9 cellular contexts compared by ENCODE assay signal in the genomic region with DNA sequence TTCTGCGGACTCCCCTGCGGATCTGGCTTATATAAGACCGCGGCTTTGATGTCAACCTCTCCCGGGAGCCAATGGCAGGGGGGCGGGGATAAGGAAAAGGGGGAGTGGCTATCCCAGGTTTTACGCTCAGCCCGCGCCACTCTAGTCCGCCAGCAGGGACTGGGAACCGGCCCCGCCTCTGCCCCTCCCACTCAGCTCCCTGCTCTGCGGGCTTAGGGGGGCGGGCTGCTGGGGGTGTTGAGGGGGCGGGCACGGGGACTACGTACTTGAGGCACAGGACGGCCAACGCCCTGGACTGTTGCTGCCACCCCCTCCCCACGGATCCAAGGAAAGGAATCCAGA. TPM values are rescaled to one million over a fixed set of nuclear protein-coding genes. Genes with fewer than 3 reads are reported as not detected.
DNase-seq lines count a peak whose midpoint lies in the region; ATAC-seq and TF ChIP-seq lines count a peak whose summit lies in the region.
"Had no signal": no experiment of that assay in that cellular context is flagged by ENCODE, and none has a peak within 500 bp of the region (broad histone marks: within the 10 kb centered on the region; RNA-seq: fewer than 3 reads in every experiment).

TSS of gene HAND1 (minus strand) at position 4 of the 342 bp plus-strand sequence. CDS start 219 bp downstream, outside the sequence.

- H3K9me3 Mint-ChIP-seq in activated CD4-positive, alpha-beta T cell treated with anti-CD3 and anti-CD28 coated beads, Interleukin-2, amount 10 ng/mL, durations not matched to agents 7 days and 5 days, result peaks cover 3% of the 10 kb centered on the region
- H3K9me3 Mint-ChIP-seq in T-cell, result no peaks in the 10 kb centered on the region

- CTCF ChIA-PET in activated CD4-positive, alpha-beta T cell treated with anti-CD3 and anti-CD28 coated beads, Interleukin-2, amount 10 ng/mL, durations not matched to agents 7 days and 5 days (lab: Charles Lee), result no interaction called here
- CTCF ChIA-PET in T-cell (lab: Charles Lee), result interaction anchor here in 1 of 2 donors (0.6 kb wide), 1 partner anchor 408 kb away, joined by 3 read pairs; no protein-coding TSS in a partner anchor

- H3K4me1 ChIP-seq in smooth muscle cell (ENCODE audit: low read depth), result peaks cover 33% of the 10 kb centered on the region

- peaks cover 41% of the 10 kb centered on the region for H3K27me3 ChIP-seq in smooth muscle cell (ENCODE audit: low read depth)

- no peak for ATAC-seq in T-cell (replicated peaks in 1 of 4)
- ATAC-seq in left ventricle myocardium superior, result peak; percentile 92
- ATAC-seq in HG03342 (IDR thresholded peaks at IDR 0.05; ENCODE audit: unreplicated experiment), result no peak
- no peak for ATAC-seq in HG02884 (IDR thresholded peaks at IDR 0.05; ENCODE audit: unreplicated experiment)

- intact Hi-C loops in left ventricle myocardium superior (cut with micrococcal nuclease), result no loop called here

- no peaks in the 10 kb centered on the region for H3K9me3 ChIP-seq in smooth muscle cell (replicated peaks; ENCODE audit: low read depth)

- H3K36me3 Mint-ChIP-seq in activated CD4-positive, alpha-beta T cell treated with anti-CD3 and anti-CD28 coated beads, Interleukin-2, amount 10 ng/mL, durations not matched to agents 7 days and 5 days (ENCODE audit: low read depth), result peaks cover 5% of the 10 kb centered on the region
- no peaks in the 10 kb centered on the region for H3K36me3 Mint-ChIP-seq in T-cell

- POLR2A ChIA-PET in activated CD4-positive, alpha-beta T cell treated with anti-CD3 and anti-CD28 coated beads, Interleukin-2, amount 10 ng/mL, durations not matched to agents 7 days and 5 days (lab: Charles Lee), result no interaction called here
- POLR2A ChIA-PET in T-cell (lab: Charles Lee), result interaction anchor here in 1 of 2 donors (0.7 kb wide), 1 partner anchor 488 kb away, joined by 5 read pairs; no protein-coding TSS in a partner anchor

- peaks cover 12% of the 10 kb centered on the region for H3F3A ChIP-seq in smooth muscle cell (ENCODE audit: low read depth)

- peak within 1 kb of the TSS; percentile 95 for H3K4me2 ChIP-seq in smooth muscle cell

- peak within 1 kb of the TSS; percentile 63 for H3K9ac ChIP-seq in smooth muscle cell (ENCODE audit: low read depth)

- DNase-seq in activated CD4-positive, alpha-beta T cell treated with anti-CD3 and anti-CD28 coated beads, Interleukin-2, amount 10 ng/mL, durations not matched to agents 7 days and 5 days, result no peak
- no peak for DNase-seq in activated CD4-positive, alpha-beta T cell treated with anti-CD3 and anti-CD28 coated beads, Interleukin-2, amount 50 U/mL, for 1 hour
- no peak for DNase-seq in T-cell
- peak; percentile 88 for DNase-seq in left ventricle myocardium superior
- DNase-seq in smooth muscle cell (lab: John Stamatoyannopoulos, UW; ENCODE audit: unreplicated experiment), result peak; percentile 38
- DNase-seq in NCI-H2107 (lab: John Stamatoyannopoulos, UW), result no peak

- H3K4me3 ChIP-seq in smooth muscle cell, result peak within 1 kb of the TSS; percentile 65

- H3K4me1 Mint-ChIP-seq in activated CD4-positive, alpha-beta T cell treated with anti-CD3 and anti-CD28 coated beads, Interleukin-2, amount 10 ng/mL, durations not matched to agents 7 days and 5 days, result peaks cover 32% of the 10 kb centered on the region
- peaks cover 65 to 69% (median 67%) of the 10 kb centered on the region in 3 donors for H3K4me1 Mint-ChIP-seq in T-cell

- H3K27me3 Mint-ChIP-seq in activated CD4-positive, alpha-beta T cell treated with anti-CD3 and anti-CD28 coated beads, Interleukin-2, amount 10 ng/mL, durations not matched to agents 7 days and 5 days, result peaks cover 90% of the 10 kb centered on the region
- H3K27me3 Mint-ChIP-seq in T-cell, result peaks cover 85 to 92% of the 10 kb centered on the region in 2 donors

- no peak for TF ChIP-seq CTCF in smooth muscle cell (IDR thresholded peaks at IDR 0.05; ENCODE audit: borderline replicate concordance, insufficient read depth, poor library complexity, severe bottlenecking)

- peak within 1 kb of the TSS; percentile 64 for H3K27ac ChIP-seq in smooth muscle cell (ENCODE audit: low read depth)
- H3K27ac ChIP-seq: VCaP had no signal

- H3K79me2 ChIP-seq in smooth muscle cell (ENCODE audit: low read depth), result peaks cover 42% of the 10 kb centered on the region

- H3K4me3 Mint-ChIP-seq in activated CD4-positive, alpha-beta T cell treated with anti-CD3 and anti-CD28 coated beads, Interleukin-2, amount 10 ng/mL, durations not matched to agents 7 days and 5 days, result peak within 1 kb of the TSS; percentile 22
- peak within 1 kb of the TSS; percentile 21 to 76 (median 48) for H3K4me3 Mint-ChIP-seq in T-cell

- no peaks in the 10 kb centered on the region for H3K36me3 ChIP-seq in smooth muscle cell (ENCODE audit: low read depth)

- peak within 1 kb of the TSS; percentile 75 for H2AFZ ChIP-seq in smooth muscle cell (ENCODE audit: low read depth)

- 0% methylated on average over 11 of the region's 20 CpGs for WGBS in smooth muscle cell (ENCODE audit: low lambda C conversion rate)

- H3K27ac Mint-ChIP-seq in activated CD4-positive, alpha-beta T cell treated with anti-CD3 and anti-CD28 coated beads, Interleukin-2, amount 10 ng/mL, durations not matched to agents 7 days and 5 days, result peak within 1 kb of the TSS; percentile 50
- no peak within 1 kb of the TSS for H3K27ac Mint-ChIP-seq in T-cell

- H4K20me1 ChIP-seq in smooth muscle cell (ENCODE audit: low read depth), result no peaks in the 10 kb centered on the region

RNA-seq across cellular contexts. Expression of gene HAND1, which starts in this region (rescaled TPM):
- total RNA-seq in activated CD4-positive, alpha-beta T cell treated with anti-CD3 and anti-CD28 coated beads, Interleukin-2, amount 10 ng/mL, durations not matched to agents 7 days and 5 days, result not detected
- total RNA-seq in T-cell (not detected), left ventricle myocardium superior (37.8 TPM), smooth muscle cell (25.2 and 36.3 TPM in 2 replicates)
- 18.2 and 68.4 TPM in 2 replicates for polyA plus RNA-seq in smooth muscle cell

Comparison
In these comparisons a context has a peak if more than half of its experiments do, and no peak if none do; other contexts are left out.
1. RNA of gene HAND1 (total RNA-seq): 37.8 TPM in left ventricle myocardium superior (single experiment) and 25.2 to 36.3 TPM in smooth muscle cell; not detected in activated CD4-positive, alpha-beta T cell treated with anti-CD3 and anti-CD28 coated beads, Interleukin-2, amount 10 ng/mL, durations not matched to agents 7 days and 5 days and not detected in T-cell; every median in the first group is over 10 times any median in the second.
2. DNase-seq: peak in left ventricle myocardium superior (single experiment) and smooth muscle cell (single experiment); none in activated CD4-positive, alpha-beta T cell treated with anti-CD3 and anti-CD28 coated beads, Interleukin-2, amount 10 ng/mL, durations not matched to agents 7 days and 5 days (single experiment), activated CD4-positive, alpha-beta T cell treated with anti-CD3 and anti-CD28 coated beads, Interleukin-2, amount 50 U/mL, for 1 hour (single experiment), T-cell (0 of 34) and NCI-H2107 (single experiment).